In the genomic region with DNA sequence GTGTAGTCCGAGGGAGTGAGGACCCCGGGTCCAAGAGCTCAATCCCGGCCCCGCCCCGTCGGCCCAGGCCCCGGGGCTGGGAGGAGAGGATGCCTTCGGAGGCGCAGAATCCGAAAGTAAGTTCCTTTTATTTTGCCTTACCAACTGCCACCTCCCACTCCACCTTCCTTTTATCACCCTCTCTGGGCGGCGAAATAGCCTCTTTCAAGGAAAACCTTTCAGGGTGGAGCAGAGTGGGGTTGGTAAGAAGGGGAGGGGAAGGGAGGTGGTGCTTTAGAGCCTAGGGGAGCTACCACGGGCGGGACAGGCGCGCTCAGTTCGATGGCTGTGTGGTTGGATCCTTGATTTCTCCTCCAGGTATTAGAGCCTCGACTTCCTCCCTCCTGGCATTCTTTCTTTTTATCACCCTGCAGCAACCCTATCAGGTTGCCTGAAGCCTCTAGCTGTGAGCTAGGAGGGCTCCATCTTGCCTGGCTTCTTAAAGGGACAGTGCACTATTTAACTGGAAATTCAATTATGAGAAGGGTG, we compare ENCODE assay signal across 8 cellular contexts.
A peak's percentile ranks its signal among the peaks of the same experiment; 100 is the strongest.
DNase-seq lines count a peak whose midpoint lies in the region; ATAC-seq and TF ChIP-seq lines count a peak whose summit lies in the region.

No MANE protein-coding gene starts in this region.

- H3K27ac ChIP-seq in CD8-positive, alpha-beta T cell (ENCODE audit: low read depth, low read length), result peak overlapping the region; percentile 43
- H3K27ac ChIP-seq in HL-60 (replicated peaks), result no peak overlapping the region
- peak overlapping the region; percentile 72 for H3K27ac ChIP-seq in neural cell (ENCODE audit: low read length)

- H3K4me1 Mint-ChIP-seq in CD8-positive, alpha-beta T cell (ENCODE audit: low read depth), result peaks cover 24% of the 10 kb centered on the region

- no peaks in the 10 kb centered on the region for H4K20me1 ChIP-seq in neural cell (ENCODE audit: insufficient read depth)

- H3K27me3 Mint-ChIP-seq in CD8-positive, alpha-beta T cell (ENCODE audit: low read depth), result no peaks in the 10 kb centered on the region

- TF ChIP-seq EP300 in neural cell (conservative IDR thresholded peaks at IDR 0.05; ENCODE audit: poor library complexity, severe bottlenecking), result no peak

- peaks cover 7% of the 10 kb centered on the region for H3K36me3 Mint-ChIP-seq in CD8-positive, alpha-beta T cell

- CTCF ChIA-PET in CD8-positive, alpha-beta T cell (lab: Charles Lee), result interaction anchor here (0.6 to 1.8 kb wide), 5 partner anchors 9 to 1110 kb away, joined by 3 to 8 read pairs (median 3); partner anchors contain the start of gene RRAGB

- no peaks in the 10 kb centered on the region for H3K36me3 ChIP-seq in CD8-positive, alpha-beta T cell (ENCODE audit: insufficient read depth, low read length)
- no peaks in the 10 kb centered on the region for H3K36me3 ChIP-seq in neural cell (ENCODE audit: insufficient read depth, low read length)

- H3K4me1 ChIP-seq in CD8-positive, alpha-beta T cell (ENCODE audit: insufficient read depth, low read length), result no peaks in the 10 kb centered on the region

- no peaks in the 10 kb centered on the region for H3F3A ChIP-seq in neural cell (ENCODE audit: insufficient read depth, low read length, poor library complexity, severe bottlenecking)

- no peaks in the 10 kb centered on the region for H3K79me2 ChIP-seq in neural cell (replicated peaks; ENCODE audit: insufficient read depth, low read length)

- H2AFZ ChIP-seq in neural cell (ENCODE audit: low read depth, low read length), result peak overlapping the region; percentile 69

- no peak for TF ChIP-seq CTCF in CD8-positive, alpha-beta T cell (IDR thresholded peaks at IDR 0.05)
- TF ChIP-seq CTCF in HL-60 (IDR thresholded peaks at IDR 0.05; ENCODE audit: insufficient read depth, low read length) (no peak), foreskin fibroblast (IDR thresholded peaks at IDR 0.05; ENCODE audit: low read depth, low read length) (no peak), neural cell (IDR thresholded peaks at IDR 0.05; ENCODE audit: poor library complexity, severe bottlenecking) (no peak)

- no peak overlapping the region for H3K4me2 ChIP-seq in neural cell (ENCODE audit: low read length)

- DNase-seq in CD8-positive, alpha-beta T cell, result no peak
- DNase-seq in HL-60 (ENCODE audit: low read depth in 1 of 2, low spot score in 1 of 2) (no peak), foreskin fibroblast (peak in 1 of 2 donors; percentile 24), cortex of kidney (lab: John Stamatoyannopoulos, UW) (no peak), NCI-H1436 treated with DMSO at 0.1 percent for 48 hours (lab: John Stamatoyannopoulos, UW) (no peak)
- DNase-seq in activated CD4-positive, alpha-beta T cell treated with anti-CD3 and anti-CD28 coated beads, Interleukin-2, amount 50 U/mL, for 48 hours, result peak; percentile 8 to 11

- TF ChIP-seq RAD21 in neural cell (conservative IDR thresholded peaks at IDR 0.05), result no peak

- peak; percentile 52 for ATAC-seq in CD8-positive, alpha-beta T cell
- peak; percentile 66 for ATAC-seq in GM19395 (IDR thresholded peaks at IDR 0.05; ENCODE audit: unreplicated experiment)

- H3K27me3 ChIP-seq in CD8-positive, alpha-beta T cell (ENCODE audit: insufficient read depth, low read length), result no peaks in the 10 kb centered on the region
- H3K27me3 ChIP-seq in HL-60 (ENCODE audit: insufficient read depth, poor library complexity, severe bottlenecking) (no peaks in the 10 kb centered on the region), neural cell (ENCODE audit: insufficient read depth, low read depth, low read length) (no peaks in the 10 kb centered on the region)

- intact Hi-C loops in CD8-positive, alpha-beta T cell (cut with DNase I, micrococcal nuclease), result loop anchor here (1.0 to 5.0 kb wide), 3 partner anchors 186 to 339 kb away; partner anchors contain the start of gene RRAGB (in 1 of the 2)

- peak overlapping the region; percentile 78 for H3K4me3 ChIP-seq in CD8-positive, alpha-beta T cell (ENCODE audit: low read depth, low read length)
- H3K4me3 ChIP-seq in HL-60 (replicated peaks; ENCODE audit: insufficient read depth, low read length) (peak overlapping the region; percentile 42), foreskin fibroblast (ENCODE audit: low read depth in 1 of 2, low read length in 2 of 2) (peak overlapping the region; percentile 62 to 70), neural cell (ENCODE audit: low read length) (peak overlapping the region; percentile 69)

- H3K9me2 ChIP-seq in neural cell (ENCODE audit: insufficient read depth, low read length), result no peaks in the 10 kb centered on the region

- peak overlapping the region; percentile 88 for H3K27ac Mint-ChIP-seq in CD8-positive, alpha-beta T cell

- no peaks in the 10 kb centered on the region for H3K9me3 Mint-ChIP-seq in CD8-positive, alpha-beta T cell

- H3K9ac ChIP-seq in neural cell (ENCODE audit: low read length), result peak overlapping the region; percentile 68

- H3K4me3 Mint-ChIP-seq in CD8-positive, alpha-beta T cell, result peak overlapping the region; percentile 95

- H3K9me3 ChIP-seq in CD8-positive, alpha-beta T cell (ENCODE audit: low read length), result no peaks in the 10 kb centered on the region
- no peaks in the 10 kb centered on the region for H3K9me3 ChIP-seq in neural cell (ENCODE audit: low read length)

- POLR2A ChIA-PET in CD8-positive, alpha-beta T cell (lab: Charles Lee), result interaction anchor here (1.0 to 1.5 kb wide), 2 partner anchors 420 to 457 kb away, joined by 4 to 5 read pairs; partner anchors contain the start of gene MAGEH1

TF ChIP-seq in neural cell, 6 proteins besides CTCF, POLR2A, EP300 and RAD21:
- TF ChIP-seq EZH2 (IDR thresholded peaks at IDR 0.05; ENCODE audit: borderline replicate concordance, insufficient read depth, low read length, poor library complexity, severe bottlenecking) (no peak), POLR2AphosphoS5 (IDR thresholded peaks at IDR 0.05) (no peak), MXI1 (conservative IDR thresholded peaks at IDR 0.05; ENCODE audit: poor library complexity, severe bottlenecking) (no peak), TAF1 (IDR thresholded peaks at IDR 0.05; ENCODE audit: low read depth) (no peak), REST (IDR thresholded peaks at IDR 0.05; ENCODE audit: borderline replicate concordance) (no peak), SMC3 (conservative IDR thresholded peaks at IDR 0.05; ENCODE audit: poor library complexity) (no peak)

Comparison
In these comparisons a context has a peak if more than half of its experiments do, and no peak if none do; other contexts are left out.
1. DNase-seq: peak in activated CD4-positive, alpha-beta T cell treated with anti-CD3 and anti-CD28 coated beads, Interleukin-2, amount 50 U/mL, for 48 hours (2 of 2); none in CD8-positive, alpha-beta T cell (0 of 7), HL-60 (0 of 2), cortex of kidney (single experiment) and NCI-H1436 treated with DMSO at 0.1 percent for 48 hours (single experiment).
2. Peak in every context shown above with its lines, with median percentiles within 50 percentile points of each other: H3K4me3 ChIP-seq.